In genomic region chr3:126179825-126180476, GRCh38 we compare ENCODE assay signal across 8 cellular contexts. TPM values are rescaled to one million over a fixed set of nuclear protein-coding genes. Genes with fewer than 3 reads are reported as not detected.
DNase-seq lines count a peak whose midpoint lies in the region; ATAC-seq and TF ChIP-seq lines count a peak whose summit lies in the region.

No MANE protein-coding gene starts in this region.

- peak; percentile 65 to 81 for DNase-seq in NCI-H524 (lab: John Stamatoyannopoulos, UW)
- DNase-seq in epithelial cell of esophagus (ENCODE audit: low read depth) = peak; percentile 22
- DNase-seq in lung (ENCODE audit: low spot score) = no peak
- no peak for DNase-seq in NCI-H128 (lab: John Stamatoyannopoulos, UW; ENCODE audit: unreplicated experiment)
- no peak for DNase-seq in RPMI8226
- no peak for DNase-seq in GM13977 (ENCODE audit: low spot score)

- H3K4me3 ChIP-seq in epithelial cell of esophagus (ENCODE audit: low read length) (peak overlapping the region; percentile 53), lung (peak overlapping the region; percentile 14), thymus (ENCODE audit: low read length) (no peak overlapping the region)

- H3K9me3 ChIP-seq in lung (ENCODE audit: control insufficient read depth in 2 of 2, insufficient read depth in 1 of 2, low read length in 1 of 2) (peaks cover 0 to 2% of the 10 kb centered on the region in 2 donors), thymus (ENCODE audit: control insufficient read depth) (no peaks in the 10 kb centered on the region)

- no peak for ATAC-seq in lung (ENCODE audit: insufficient read depth, low FRiP score)
- no peak for ATAC-seq in HG03571 (IDR thresholded peaks at IDR 0.05; ENCODE audit: unreplicated experiment)

- TF ChIP-seq CTCF in epithelial cell of esophagus (IDR thresholded peaks at IDR 0.05; ENCODE audit: insufficient read depth, low read depth, low read length, missing control alignments) (no peak), lung (IDR thresholded peaks at IDR 0.05; ENCODE audit: control extremely low read depth, extremely low read depth) (no peak), GM13977 (IDR thresholded peaks at IDR 0.05; ENCODE audit: extremely low read depth, insufficient read depth, missing control alignments) (no peak)

- no peaks in the 10 kb centered on the region for H3K36me3 ChIP-seq in lung (ENCODE audit: control insufficient read depth in 2 of 2, insufficient read depth in 2 of 2, low read length in 2 of 2)
- H3K36me3 ChIP-seq in thymus (ENCODE audit: control insufficient read depth, insufficient read depth) = no peaks in the 10 kb centered on the region

- peak overlapping the region; percentile 20 to 96 for H3K27ac ChIP-seq in lung (ENCODE audit: low read depth in 1 of 2, low read length in 1 of 2)
- peak overlapping the region; percentile 58 for H3K27ac ChIP-seq in thymus (ENCODE audit: low read depth)

- H3K27me3 ChIP-seq in lung (ENCODE audit: control insufficient read depth, insufficient read depth) (peaks cover 8% of the 10 kb centered on the region), thymus (ENCODE audit: control insufficient read depth, insufficient read depth) (peaks cover 27% of the 10 kb centered on the region)

- in situ Hi-C loops in GM13977 (cut with MboI; ENCODE audit: low pct_unique_long_range_greater_than_20kb, low sequenced_read_pairs, unreplicated experiment) = no loop called here

- WGBS in lung, 2 donors = 1 to 3% methylated on average over 47 of the region's 47 CpGs
- WGBS in thymus = 4% methylated on average over 47 of the region's 47 CpGs

- H3K4me1 ChIP-seq in lung (ENCODE audit: control insufficient read depth in 2 of 2, insufficient read depth in 2 of 2, low read length in 2 of 2) = peaks cover 0 to 10% of the 10 kb centered on the region in 2 donors
- H3K4me1 ChIP-seq in thymus (ENCODE audit: control insufficient read depth, insufficient read depth, low read length) = no peaks in the 10 kb centered on the region

RNA-seq across cellular contexts. Expression of gene ALDH1L1, which starts 0.4 kb away (rescaled TPM):
- 1 to 10 TPM in 1 of 2 donors, under 1 TPM in 1; 0.51 to 9.0 TPM for total RNA-seq in lung
- polyA plus RNA-seq in lung (1 to 10 TPM; 2.3 to 3.3 TPM), thymus (15.6 TPM)

Comparison
In these comparisons a context has a peak if more than half of its experiments do, and no peak if none do; other contexts are left out.
1. DNase-seq: peak in NCI-H524 (2 of 2) and epithelial cell of esophagus (single experiment); none in lung (single experiment), NCI-H128 (single experiment), RPMI8226 (single experiment) and GM13977 (single experiment).